ENCODE assay signal across 9 cellular contexts in genomic region chr1:226661965-226662364, GRCh38.
DNase-seq lines count a peak whose midpoint lies in the region; ATAC-seq and TF ChIP-seq lines count a peak whose summit lies in the region.
"Had no signal": no experiment of that assay in that cellular context is flagged by ENCODE, and none has a peak within 500 bp of the region (broad histone marks: within the 10 kb centered on the region; RNA-seq: fewer than 3 reads in every experiment).

No MANE protein-coding gene starts in this region.

- intact Hi-C loops in gastrocnemius medialis (cut with DNase I; ENCODE audit: low total_unique reads): loop anchor here (1.0 to 10.0 kb wide), 2 partner anchors 46 to 283 kb away; partner anchors contain the start of gene COQ8A

- H3K36me3 ChIP-seq in effector memory CD4-positive, alpha-beta T cell (ENCODE audit: control insufficient read depth, insufficient read depth, low read length): no peaks in the 10 kb centered on the region
- H3K36me3 ChIP-seq in neutrophil: peaks cover 43% of the 10 kb centered on the region
- no peaks in the 10 kb centered on the region for H3K36me3 ChIP-seq in gastrocnemius medialis
- no peaks in the 10 kb centered on the region for H3K36me3 ChIP-seq in WERI-Rb-1

- no peak for TF ChIP-seq POLR2A in gastrocnemius medialis (IDR thresholded peaks at IDR 0.05)

- no peaks in the 10 kb centered on the region for H3K27me3 ChIP-seq in effector memory CD4-positive, alpha-beta T cell (replicated peaks; ENCODE audit: control insufficient read depth, insufficient read depth, low read length, poor library complexity, severe bottlenecking)
- H3K27me3 ChIP-seq in neutrophil (no peaks in the 10 kb centered on the region), gastrocnemius medialis (no peaks in the 10 kb centered on the region), WERI-Rb-1 (ENCODE audit: insufficient read depth, low read depth, severe bottlenecking) (no peaks in the 10 kb centered on the region)

- H3K27ac ChIP-seq in effector memory CD4-positive, alpha-beta T cell (ENCODE audit: insufficient read depth, low read length, poor library complexity, severe bottlenecking): peak overlapping the region; percentile 90
- peak overlapping the region; percentile 73 for H3K27ac ChIP-seq in neutrophil
- no peak overlapping the region for H3K27ac ChIP-seq in gastrocnemius medialis
- H3K27ac ChIP-seq in WERI-Rb-1: no peak overlapping the region

- H3K4me3 ChIP-seq in effector memory CD4-positive, alpha-beta T cell (ENCODE audit: insufficient read depth, low read depth, low read length, poor library complexity, severe bottlenecking): no peak overlapping the region
- H3K4me3 ChIP-seq in neutrophil (ENCODE audit: low read depth in 1 of 2, low read length in 1 of 2) (no peak overlapping the region), gastrocnemius medialis (no peak overlapping the region), WERI-Rb-1 (ENCODE audit: low read depth, low read length) (no peak overlapping the region)

- ATAC-seq in GM21515 (IDR thresholded peaks at IDR 0.05; ENCODE audit: unreplicated experiment) (no peak), gastrocnemius medialis (no peak), omental fat pad (ENCODE audit: low FRiP score) (no peak)

- peak; percentile 17 for DNase-seq in EL
- peak; percentile 82 for DNase-seq in NCI-H69 (lab: John Stamatoyannopoulos, UW)
- DNase-seq in effector memory CD4-positive, alpha-beta T cell: no peak
- DNase-seq in gastrocnemius medialis: no peak
- DNase-seq in omental fat pad (ENCODE audit: low spot score): no peak
- DNase-seq in WERI-Rb-1: no peak
- DNase-seq: stimulated activated CD4-positive, alpha-beta T cell treated with anti-CD3 and anti-CD28 coated beads, Interleukin-4, amount 100 ng/mL, for 24 hours had no signal

- H3K4me1 ChIP-seq in effector memory CD4-positive, alpha-beta T cell (ENCODE audit: control insufficient read depth, insufficient read depth, low read length, poor library complexity, severe bottlenecking): peaks cover 37% of the 10 kb centered on the region
- H3K4me1 ChIP-seq in neutrophil (ENCODE audit: control insufficient read depth in 1 of 2, insufficient read depth in 1 of 2, low read depth in 1 of 2, low read length in 1 of 2) (peaks cover 52 to 58% of the 10 kb centered on the region in 2 experiments), gastrocnemius medialis (peaks cover 94 to 99% of the 10 kb centered on the region in 2 donors)

- no peaks in the 10 kb centered on the region for H3K9me3 ChIP-seq in effector memory CD4-positive, alpha-beta T cell (ENCODE audit: control insufficient read depth, low read length)
- H3K9me3 ChIP-seq in neutrophil (no peaks in the 10 kb centered on the region), gastrocnemius medialis (no peaks in the 10 kb centered on the region), WERI-Rb-1 (ENCODE audit: severe bottlenecking) (no peaks in the 10 kb centered on the region)

- in situ Hi-C loops in gastrocnemius medialis (cut with MboI; ENCODE audit: low sequenced_read_pairs in 4 of 4): no loop called here

- TF ChIP-seq CTCF in neutrophil (IDR thresholded peaks at IDR 0.05): no peak
- no peak for TF ChIP-seq CTCF in gastrocnemius medialis (IDR thresholded peaks at IDR 0.05 in 4 of 5, conservative IDR thresholded peaks at IDR 0.05 in 1 of 5)
- TF ChIP-seq CTCF in omental fat pad (IDR thresholded peaks at IDR 0.05): no peak
- TF ChIP-seq CTCF in WERI-Rb-1 (IDR thresholded peaks at IDR 0.05; ENCODE audit: low read depth, low read length): no peak

Comparison
In these comparisons a context has a peak if more than half of its experiments do, and no peak if none do; other contexts are left out.
1. DNase-seq: peak in EL (single experiment) and NCI-H69 (single experiment); none in effector memory CD4-positive, alpha-beta T cell (0 of 3), gastrocnemius medialis (0 of 2), omental fat pad (single experiment) and WERI-Rb-1 (single experiment).
2. H3K27ac ChIP-seq: peak in effector memory CD4-positive, alpha-beta T cell (single experiment) and neutrophil (single experiment); none in gastrocnemius medialis (0 of 4) and WERI-Rb-1 (single experiment).